Comparison of ENCODE assay signal across 24 cellular contexts in the genomic region with DNA sequence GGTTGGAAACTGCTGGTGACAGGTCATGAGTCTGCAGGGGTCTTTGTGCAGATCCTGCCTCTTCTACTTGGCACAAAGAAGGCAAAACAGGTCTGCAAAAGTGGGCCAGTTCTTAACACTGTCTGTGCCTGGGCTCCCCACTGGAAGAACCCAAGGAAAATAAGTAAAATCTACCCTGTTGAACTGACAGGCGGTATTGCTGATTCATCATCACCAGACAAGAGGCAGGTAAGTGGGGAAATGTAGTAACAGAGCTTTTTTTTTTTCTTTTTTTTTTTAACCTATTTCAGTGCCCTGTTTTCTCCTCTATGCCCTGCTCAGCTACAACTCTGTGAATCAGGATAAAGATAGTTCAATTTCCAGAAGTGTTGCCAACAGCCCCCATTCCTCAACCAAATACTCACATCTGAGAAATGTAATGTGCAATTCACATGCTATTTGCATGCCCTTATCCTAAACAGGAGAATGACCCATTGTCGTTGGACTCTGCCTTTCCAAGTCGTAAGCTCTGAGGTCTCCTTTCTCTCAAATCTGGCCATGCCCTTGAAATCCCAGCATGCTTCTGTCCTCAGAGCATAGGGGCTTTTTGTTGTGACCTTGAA.
DNase-seq lines count a peak whose midpoint lies in the region; ATAC-seq, FAIRE-seq and TF ChIP-seq lines count a peak whose summit lies in the region.
"Had no signal": no experiment of that assay in that cellular context is flagged by ENCODE, and none has a peak within 500 bp of the region (broad histone marks: within the 10 kb centered on the region; RNA-seq: fewer than 3 reads in every experiment).

No MANE protein-coding gene starts in this region.

- H3K9me3 ChIP-seq in HepG2 (ENCODE audit: low read length) (peaks cover 5% of the 10 kb centered on the region; the same call in 1 of the 2 replicates), right lobe of liver (no peaks in the 10 kb centered on the region), RWPE2 (ENCODE audit: severe bottlenecking) (no peaks in the 10 kb centered on the region)
- H3K9me3 ChIP-seq: BE2C had no signal

- POLR2A ChIA-PET in HepG2 (lab: Yijun Ruan, JAX) = interaction anchor here (1.2 kb wide), 1 partner anchor 18 kb away, joined by 4 read pairs; no protein-coding TSS in a partner anchor

- CTCF ChIA-PET in HepG2 (lab: Yijun Ruan, JAX; ENCODE audit: low intra/inter-chr PET ratio, low total read pairs) = no interaction called here

- H3K4me3 ChIP-seq in HepG2 (replicated peaks in 1 of 3; ENCODE audit: insufficient read depth in 1 of 3, low read depth in 2 of 3, low read length in 3 of 3) = no peak overlapping the region
- no peak overlapping the region for H3K4me3 ChIP-seq in right lobe of liver
- no peak overlapping the region for H3K4me3 ChIP-seq in RWPE2 (ENCODE audit: severe bottlenecking)

- no peak for DNase-seq in HepG2 (ENCODE audit: low spot score)
- DNase-seq in right lobe of liver = no peak
- no peak for DNase-seq in RWPE2 (ENCODE audit: low spot score)
- DNase-seq in epithelial cell of prostate (ENCODE audit: low read depth, low spot score) = no peak
- DNase-seq in urothelium cell line (ENCODE audit: low spot score) = peak; percentile 50
- DNase-seq in putamen (ENCODE audit: low spot score) = no peak
- DNase-seq: 8988T; BE2C; Caco-2; CD4-positive, CD25-positive, alpha-beta regulatory T cell; DMS153; NCI-H1092 treated with DMSO at 0.1 percent for 48 hours; NCI-H146; NCI-H2081; NCI-H2171 treated with DMSO at 0.1 percent for 48 hours; NCI-H510A; NCI-H82; OCI-M1 had no signal

- H4K20me1 ChIP-seq in HepG2 (ENCODE audit: insufficient read depth, low read length) = no peaks in the 10 kb centered on the region

- no peak overlapping the region for H3K9ac ChIP-seq in HepG2 (ENCODE audit: insufficient read depth, low read depth, low read length)

- H2AFZ ChIP-seq in HepG2 (ENCODE audit: low read length) = no peak overlapping the region

- no peaks in the 10 kb centered on the region for H3K79me2 ChIP-seq in HepG2 (ENCODE audit: insufficient read depth, low read length)

- ATAC-seq in HepG2 (no peak), right lobe of liver (no peak), RWPE2 (ENCODE audit: low read depth) (no peak), HG03521 (IDR thresholded peaks at IDR 0.05; ENCODE audit: unreplicated experiment) (no peak), HG02981 (IDR thresholded peaks at IDR 0.05; ENCODE audit: unreplicated experiment) (no peak)

- TF ChIP-seq CTCF in HepG2 (CRISPR knock-in tag; IDR thresholded peaks at IDR 0.05) (no peak), right lobe of liver (IDR thresholded peaks at IDR 0.05) (no peak), RWPE2 (IDR thresholded peaks at IDR 0.05; ENCODE audit: poor library complexity, severe bottlenecking) (no peak)

- H3K27ac ChIP-seq in HepG2 (ENCODE audit: extremely low read length, insufficient read depth, low read length) (no peak overlapping the region), right lobe of liver (no peak overlapping the region), RWPE2 (ENCODE audit: poor library complexity, severe bottlenecking) (peak overlapping the region; percentile 90), epithelial cell of prostate (peak overlapping the region; percentile 73)
- H3K27ac ChIP-seq: HL-60, RWPE1 had no signal

- H3K4me1 ChIP-seq in HepG2 (ENCODE audit: insufficient read depth, low read length) = peaks cover 38% of the 10 kb centered on the region
- no peaks in the 10 kb centered on the region for H3K4me1 ChIP-seq in right lobe of liver
- H3K4me1 ChIP-seq in RWPE2 (ENCODE audit: insufficient read depth, poor library complexity, severe bottlenecking) = peaks cover 40% of the 10 kb centered on the region

- WGBS in HepG2 (ENCODE audit: low lambda C conversion rate) = 94% methylated on average over 3 of the region's 3 CpGs
- 60% methylated on average over 3 of the region's 3 CpGs for WGBS in right lobe of liver (ENCODE audit: insufficient coverage, low coverage, low lambda C conversion rate, missing lambda C conversion rate)

- H3K4me2 ChIP-seq in HepG2 (ENCODE audit: low read depth, low read length) = no peak overlapping the region

- intact Hi-C loops in HepG2 (cut with micrococcal nuclease; ENCODE audit: unreplicated experiment) (no loop called here), right lobe of liver (cut with DNase I) (no loop called here)

- no TSS peak for BruUV-seq in HepG2 (replicated peaks; lab: Mats Ljungman, UMichigan)

- H3K27me3 ChIP-seq in HepG2 (ENCODE audit: control insufficient read depth in 1 of 2, insufficient read depth in 2 of 2, low read length in 2 of 2) (no peaks in the 10 kb centered on the region), right lobe of liver (no peaks in the 10 kb centered on the region), RWPE2 (ENCODE audit: insufficient read depth, poor library complexity, severe bottlenecking) (no peaks in the 10 kb centered on the region)
- H3K27me3 ChIP-seq: BE2C had no signal

- TF ChIP-seq POLR2A in HepG2 (IDR thresholded peaks at IDR 0.05; ENCODE audit: insufficient read depth in 1 of 2, low read depth in 2 of 2, low read length in 2 of 2) (no peak), right lobe of liver (IDR thresholded peaks at IDR 0.05) (no peak)

- FAIRE-seq in HepG2 (lab: Jason Lieb, UNC) (peak; percentile 4), urothelium cell line (lab: Jason Lieb, UNC) (peak; percentile 70)
- FAIRE-seq: GM12892, GM18507 had no signal

- TF ChIP-seq RAD21 in HepG2 (CRISPR knock-in tag; IDR thresholded peaks at IDR 0.05) = no peak

- H3K36me3 ChIP-seq in HepG2 (replicated peaks in 1 of 2; ENCODE audit: control insufficient read depth in 1 of 2, insufficient read depth in 2 of 2, low read length in 2 of 2) = no peaks in the 10 kb centered on the region; a peak in 1 of 5 replicates
- no peaks in the 10 kb centered on the region for H3K36me3 ChIP-seq in right lobe of liver
- H3K36me3 ChIP-seq in RWPE2 (ENCODE audit: low read depth) = no peaks in the 10 kb centered on the region
- H3K36me3 ChIP-seq: BE2C had no signal

- TF ChIP-seq EP300 in HepG2 (IDR thresholded peaks at IDR 0.05; ENCODE audit: low read depth in 2 of 2, low read length in 2 of 2) (no peak), HepG2 (CRISPR knock-in tag; IDR thresholded peaks at IDR 0.05; ENCODE audit: borderline replicate concordance) (no peak)

- in situ Hi-C loops in HepG2 (cut with HindIII; ENCODE audit: extremely low pct_ligation_motif_present, low pct_unique_long_range_greater_than_20kb) = no loop called here

TF ChIP-seq in HepG2, 621 proteins besides CTCF, POLR2A, EP300 and RAD21:
- TF ChIP-seq U2AF1 (optimal IDR thresholded peaks at IDR 0.05; ENCODE audit: low read depth, low read length) (no peak), MAFK (conservative IDR thresholded peaks at IDR 0.05 in 1 of 2, IDR thresholded peaks at IDR 0.05 in 1 of 2; ENCODE audit: low read length in 2 of 2) (peak; percentile 53 to 57), ZBTB8A (CRISPR knock-in tag; IDR thresholded peaks at IDR 0.05; ENCODE audit: borderline replicate concordance, low read depth) (no peak)
- TF ChIP-seq, protein P1, sequence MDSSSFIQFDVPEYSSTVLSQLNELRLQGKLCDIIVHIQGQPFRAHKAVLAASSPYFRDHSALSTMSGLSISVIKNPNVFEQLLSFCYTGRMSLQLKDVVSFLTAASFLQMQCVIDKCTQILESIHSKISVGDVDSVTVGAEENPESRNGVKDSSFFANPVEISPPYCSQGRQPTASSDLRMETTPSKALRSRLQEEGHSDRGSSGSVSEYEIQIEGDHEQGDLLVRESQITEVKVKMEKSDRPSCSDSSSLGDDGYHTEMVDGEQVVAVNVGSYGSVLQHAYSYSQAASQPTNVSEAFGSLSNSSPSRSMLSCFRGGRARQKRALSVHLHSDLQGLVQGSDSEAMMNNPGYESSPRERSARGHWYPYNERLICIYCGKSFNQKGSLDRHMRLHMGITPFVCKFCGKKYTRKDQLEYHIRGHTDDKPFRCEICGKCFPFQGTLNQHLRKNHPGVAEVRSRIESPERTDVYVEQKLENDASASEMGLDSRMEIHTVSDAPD (CRISPR knock-in tag; IDR thresholded peaks at IDR 0.05) = no peak

Comparison
In these comparisons a context has a peak if more than half of its experiments do, and no peak if none do; other contexts are left out.
1. H3K27ac ChIP-seq: peak in RWPE2 (single experiment) and epithelial cell of prostate (single experiment); none in HepG2 (single experiment) and right lobe of liver (0 of 3).